17 cellular contexts compared by ENCODE assay signal in the genomic region with DNA sequence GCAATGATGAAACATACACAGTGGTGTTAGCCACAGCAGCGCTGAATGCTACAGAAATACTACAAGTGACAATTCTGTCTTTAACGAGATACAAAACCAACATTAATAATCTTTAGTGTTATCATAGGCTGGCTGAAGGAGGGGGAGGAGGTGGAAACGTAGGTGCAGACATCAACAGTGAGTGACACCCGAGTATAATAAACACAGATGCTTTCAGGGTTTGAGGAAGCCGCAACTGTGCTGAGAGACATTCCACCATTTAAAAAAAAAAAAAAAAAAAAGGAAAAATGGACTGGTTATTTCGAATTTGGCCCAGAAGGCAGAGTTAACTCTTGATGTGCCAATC. TPM values are rescaled to one million over a fixed set of nuclear protein-coding genes. Genes with fewer than 3 reads are reported as not detected.
DNase-seq lines count a peak whose midpoint lies in the region; ATAC-seq and TF ChIP-seq lines count a peak whose summit lies in the region.
"Had no signal": no experiment of that assay in that cellular context is flagged by ENCODE, and none has a peak within 500 bp of the region (broad histone marks: within the 10 kb centered on the region; RNA-seq: fewer than 3 reads in every experiment).

No MANE protein-coding gene starts in this region.

- peak overlapping the region in 2 of 6 donors; percentile 34 to 59 for H3K27ac Mint-ChIP-seq in immature natural killer cell
- H3K27ac Mint-ChIP-seq: CD14-positive monocyte; CD8-positive, alpha-beta T cell had no signal

- POLR2A ChIA-PET in PC-9 (lab: Charles Lee; ENCODE audit: unreplicated experiment), result no interaction called here

- peak overlapping the region in 2 of 5 donors; percentile 48 to 55 for H3K4me3 Mint-ChIP-seq in immature natural killer cell
- H3K4me3 Mint-ChIP-seq in activated T-cell treated with anti-CD3 and anti-CD28 coated beads, Interleukin-2, amount 50 U/mL, for 4 hours, result no peak overlapping the region
- H3K4me3 Mint-ChIP-seq: CD8-positive, alpha-beta T cell had no signal

- H3K36me3 ChIP-seq in RWPE2 (ENCODE audit: low read depth) (no peaks in the 10 kb centered on the region), PC-9 (ENCODE audit: low read depth) (no peaks in the 10 kb centered on the region)
- H3K36me3 ChIP-seq: HAP-1 had no signal

- no peak for ATAC-seq in RWPE2 (ENCODE audit: low read depth)
- no peak for ATAC-seq in activated T-cell treated with anti-CD3 and anti-CD28 coated beads, Interleukin-2, amount 50 U/mL, for 4 hours
- ATAC-seq: CD8-positive, alpha-beta T cell had no signal

- H2AFZ ChIP-seq in PC-9, result no peak overlapping the region

- H3K27ac ChIP-seq in RWPE2 (ENCODE audit: poor library complexity, severe bottlenecking) (no peak overlapping the region), PC-9 (no peak overlapping the region)
- H3K27ac ChIP-seq: 22Rv1 had no signal

- H3K79me2 ChIP-seq in PC-9 (ENCODE audit: low read depth), result no peaks in the 10 kb centered on the region

- H4K20me1 ChIP-seq in PC-9 (ENCODE audit: insufficient read depth), result no peaks in the 10 kb centered on the region

- H3K9me2 ChIP-seq in PC-9 (ENCODE audit: insufficient read depth), result no peaks in the 10 kb centered on the region

- H3K27me3 ChIP-seq in RWPE2 (ENCODE audit: insufficient read depth, poor library complexity, severe bottlenecking) (peaks cover 48% of the 10 kb centered on the region), PC-9 (ENCODE audit: insufficient read depth, low read depth) (peaks cover 8% of the 10 kb centered on the region; the same call in 1 of the 2 replicates)

- H3K9me3 ChIP-seq in RWPE2 (ENCODE audit: severe bottlenecking) (no peaks in the 10 kb centered on the region), PC-9 (ENCODE audit: insufficient read depth, low read depth) (no peaks in the 10 kb centered on the region)
- H3K9me3 ChIP-seq: HAP-1 had no signal

- H3K4me3 ChIP-seq in RWPE2 (ENCODE audit: severe bottlenecking), result no peak overlapping the region
- no peak overlapping the region for H3K4me3 ChIP-seq in PC-9
- H3K4me3 ChIP-seq: HAP-1 had no signal

- H3K4me1 Mint-ChIP-seq in immature natural killer cell, result peaks cover 29 to 33% of the 10 kb centered on the region in 2 donors
- peaks cover 12% of the 10 kb centered on the region for H3K4me1 Mint-ChIP-seq in activated T-cell treated with anti-CD3 and anti-CD28 coated beads, Interleukin-2, amount 50 U/mL, for 4 hours (ENCODE audit: low read depth)

- H3F3A ChIP-seq in PC-9 (ENCODE audit: insufficient read depth, low read depth), result no peaks in the 10 kb centered on the region

- DNase-seq in NK-92 treated with Interleukin-12 subunit alpha and Interleukin-12 subunit beta, amount 100 ng/mL, for 24 hours (lab: John Stamatoyannopoulos, UW), result peak; percentile 51
- DNase-seq in NK-92 (lab: John Stamatoyannopoulos, UW; ENCODE audit: unreplicated experiment) (no peak), RWPE2 (ENCODE audit: low spot score) (peak; percentile 3), immature natural killer cell (peak; percentile 29 to 50 (median 32)), Kasumi-1 (lab: John Stamatoyannopoulos, UW) (no peak), PC-9 (no peak)
- no peak for DNase-seq in activated T-cell treated with anti-CD3 and anti-CD28 coated beads, Interleukin-2, amount 50 U/mL, for 4 hours
- DNase-seq: CD8-positive, alpha-beta T cell; COR-L47; DND-41; GDM1; GOT3; IMR-90 had no signal

- H3K27me3 Mint-ChIP-seq in immature natural killer cell (ENCODE audit: low read depth in 3 of 3), result peaks cover 3 to 13% (median 8%) of the 10 kb centered on the region in 3 donors
- peaks cover 33% of the 10 kb centered on the region for H3K27me3 Mint-ChIP-seq in activated T-cell treated with anti-CD3 and anti-CD28 coated beads, Interleukin-2, amount 50 U/mL, for 4 hours (ENCODE audit: low read depth)

- no peak overlapping the region for H3K4me2 ChIP-seq in PC-9

- TF ChIP-seq CTCF in RWPE2 (IDR thresholded peaks at IDR 0.05; ENCODE audit: poor library complexity, severe bottlenecking) (no peak), PC-9 (conservative IDR thresholded peaks at IDR 0.05) (no peak)

- no TSS peak for BruUV-seq in PC-9 (replicated peaks; lab: Mats Ljungman, UMichigan)

- H3K4me1 ChIP-seq in RWPE2 (ENCODE audit: insufficient read depth, poor library complexity, severe bottlenecking) (no peaks in the 10 kb centered on the region), PC-9 (replicated peaks; ENCODE audit: insufficient read depth) (peaks cover 4% of the 10 kb centered on the region; the same call in 1 of the 2 replicates)

- H3K36me3 Mint-ChIP-seq in immature natural killer cell, result no peaks in the 10 kb centered on the region
- no peaks in the 10 kb centered on the region for H3K36me3 Mint-ChIP-seq in activated T-cell treated with anti-CD3 and anti-CD28 coated beads, Interleukin-2, amount 50 U/mL, for 4 hours (ENCODE audit: insufficient read depth)
- H3K36me3 Mint-ChIP-seq: CD14-positive monocyte; CD8-positive, alpha-beta T cell had no signal

- intact Hi-C loops in PC-9 (cut with micrococcal nuclease; ENCODE audit: unreplicated experiment), result no loop called here

- CTCF ChIA-PET in PC-9 (lab: Charles Lee), result no interaction called here

- H3K9me3 Mint-ChIP-seq in immature natural killer cell, result no peaks in the 10 kb centered on the region
- no peaks in the 10 kb centered on the region for H3K9me3 Mint-ChIP-seq in activated T-cell treated with anti-CD3 and anti-CD28 coated beads, Interleukin-2, amount 50 U/mL, for 4 hours
- H3K9me3 Mint-ChIP-seq: CD8-positive, alpha-beta T cell had no signal

RNA-seq across cellular contexts. Expression of a gene that starts 4.3 kb away (rescaled TPM):
- polyA plus RNA-seq in immature natural killer cell, result not detected
- under 1 TPM in 1 of 3 donors, not detected in 2; 0.10 TPM for total RNA-seq in activated T-cell treated with anti-CD3 and anti-CD28 coated beads, Interleukin-2, amount 50 U/mL, for 4 hours
- total RNA-seq in PC-9 (2021), result 0.22 and 0.38 TPM in 2 replicates
- total RNA-seq: CD8-positive, alpha-beta T cell had no signal
- polyA plus RNA-seq: BJ, CD14-positive monocyte had no signal

RNA-seq across cellular contexts. Expression of a gene that starts 40.6 kb away (rescaled TPM):
- under 1 TPM in 2 of 3 donors, not detected in 1; 0.18 to 0.25 TPM for polyA plus RNA-seq in immature natural killer cell
- total RNA-seq in activated T-cell treated with anti-CD3 and anti-CD28 coated beads, Interleukin-2, amount 50 U/mL, for 4 hours, result under 1 TPM; 0.66 to 0.98 (median 0.95) TPM
- 0.10 and 0.31 TPM in 2 replicates for total RNA-seq in PC-9 (2021)
- polyA plus RNA-seq: CD14-positive monocyte had no signal

Comparison
In these comparisons a context has a peak if more than half of its experiments do, and no peak if none do; other contexts are left out.
1. DNase-seq: peak in NK-92 treated with Interleukin-12 subunit alpha and Interleukin-12 subunit beta, amount 100 ng/mL, for 24 hours (single experiment), RWPE2 (single experiment) and immature natural killer cell (3 of 3); none in NK-92 (single experiment), Kasumi-1 (0 of 2), activated T-cell treated with anti-CD3 and anti-CD28 coated beads, Interleukin-2, amount 50 U/mL, for 4 hours (single experiment) and PC-9 (0 of 2).